19 cellular contexts compared by ENCODE assay signal in the genomic region with DNA sequence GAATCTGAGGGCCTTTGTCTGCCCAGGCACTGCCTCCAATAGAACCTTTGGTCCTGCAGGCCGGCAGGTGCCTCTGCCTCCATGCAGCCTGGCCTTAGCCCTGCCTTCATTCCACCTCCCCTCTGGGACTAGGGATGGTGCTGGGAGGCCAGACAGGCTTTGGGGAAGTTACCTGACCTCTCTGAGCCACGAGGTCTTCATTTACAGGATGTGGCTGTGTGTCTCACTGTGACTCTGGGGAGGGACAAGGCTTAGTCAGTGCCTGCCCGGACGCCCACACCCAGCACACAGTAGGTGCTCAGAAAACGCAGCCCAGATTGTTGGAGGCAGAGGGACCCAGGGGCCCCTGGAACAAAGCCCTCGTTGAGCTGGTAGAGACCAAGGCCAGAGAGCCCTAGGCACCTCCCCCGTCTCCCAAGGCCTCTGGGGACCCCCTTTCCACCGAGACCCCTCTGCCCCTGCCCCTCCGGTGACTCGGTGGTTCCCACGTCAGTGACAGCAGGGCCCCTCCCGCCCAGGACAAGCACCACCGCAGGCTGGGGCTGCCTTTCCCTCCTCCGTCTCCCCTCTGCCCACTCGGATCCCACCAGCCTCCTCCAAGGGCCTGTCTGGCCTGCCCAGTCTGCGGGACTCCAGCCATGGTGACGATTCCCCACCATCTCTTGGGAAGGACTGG. TPM values are rescaled to one million over a fixed set of nuclear protein-coding genes. Genes with fewer than 3 reads are reported as not detected.
A peak's percentile ranks its signal among the peaks of the same experiment; 100 is the strongest.
DNase-seq lines count a peak whose midpoint lies in the region; ATAC-seq and TF ChIP-seq lines count a peak whose summit lies in the region.
"Had no signal": no experiment of that assay in that cellular context is flagged by ENCODE, and none has a peak within 500 bp of the region (broad histone marks: within the 10 kb centered on the region; RNA-seq: fewer than 3 reads in every experiment).

No MANE protein-coding gene starts in this region.

- no peak for TF ChIP-seq CTCF in chondrocyte (IDR thresholded peaks at IDR 0.05)
- peak; percentile 26 for TF ChIP-seq CTCF in neutrophil (IDR thresholded peaks at IDR 0.05)

- H3K27me3 Mint-ChIP-seq in chondrocyte (ENCODE audit: low read depth) = no peaks in the 10 kb centered on the region
- H3K27me3 Mint-ChIP-seq: activated B cell treated with CpG ODN at 0.5 μM for 24 hours; activated naive CD8-positive, alpha-beta T cell had no signal

- peak overlapping the region; percentile 15 for H3K27ac Mint-ChIP-seq in chondrocyte (ENCODE audit: unreplicated experiment)
- H3K27ac Mint-ChIP-seq: activated B cell treated with CpG ODN at 0.5 μM for 24 hours; activated naive CD8-positive, alpha-beta T cell had no signal

- H3K4me1 ChIP-seq in neutrophil (ENCODE audit: control insufficient read depth in 1 of 2, insufficient read depth in 1 of 2, low read depth in 1 of 2, low read length in 1 of 2) = peaks cover 60 to 66% of the 10 kb centered on the region in 2 experiments

- in situ Hi-C loops in G401 (cut with HindIII; ENCODE audit: low sequenced_read_pairs) = no loop called here

- H3K27ac ChIP-seq in neutrophil = peak overlapping the region; percentile 97
- H3K27ac ChIP-seq: SJSA1, thoracic aorta had no signal

- H3K36me3 Mint-ChIP-seq in chondrocyte (ENCODE audit: low read depth) = no peaks in the 10 kb centered on the region
- H3K36me3 Mint-ChIP-seq: activated naive CD8-positive, alpha-beta T cell had no signal

- peak; percentile 35 to 47 for DNase-seq in NOMO-1 (lab: John Stamatoyannopoulos, UW; ENCODE audit: unreplicated experiment in 2 of 2)
- DNase-seq in NOMO-1 treated with dmso at 0.1 percent for 144 hours (lab: John Stamatoyannopoulos, UW; ENCODE audit: unreplicated experiment) = no peak
- DNase-seq in MV-4-11 (lab: John Stamatoyannopoulos, UW) = peak; percentile 56
- no peak for DNase-seq in chondrocyte (ENCODE audit: low spot score)
- DNase-seq in NCI-H1436 treated with DMSO at 0.1 percent for 48 hours (lab: John Stamatoyannopoulos, UW) = no peak
- DNase-seq in G401 (ENCODE audit: low spot score) = no peak
- DNase-seq: activated B cell treated with CpG ODN at 0.5 μM for 24 hours, activated T-cell treated with anti-CD3 and anti-CD28 coated beads for 4 hours, hypothalamus, NCI-H187 treated with DMSO at 0.1 percent for 48 hours, NCI-H774 had no signal

- peak overlapping the region in 1 of 2 experiments; percentile 13 for H3K4me3 ChIP-seq in neutrophil (ENCODE audit: low read depth in 1 of 2, low read length in 1 of 2)
- H3K4me3 ChIP-seq: lung, pancreas, SJSA1, thoracic aorta had no signal

- no peak for ATAC-seq in HG02970 (IDR thresholded peaks at IDR 0.05; ENCODE audit: low FRiP score, unreplicated experiment)
- ATAC-seq: esophagus mucosa had no signal

- H3K4me3 Mint-ChIP-seq in chondrocyte (ENCODE audit: unreplicated experiment) = no peak overlapping the region
- H3K4me3 Mint-ChIP-seq: activated B cell treated with CpG ODN at 0.5 μM for 24 hours; activated naive CD8-positive, alpha-beta T cell had no signal

- H3K9me3 Mint-ChIP-seq in chondrocyte (ENCODE audit: low read depth) = no peaks in the 10 kb centered on the region
- H3K9me3 Mint-ChIP-seq: activated B cell treated with CpG ODN at 0.5 μM for 24 hours had no signal

- peaks cover 17% of the 10 kb centered on the region for H3K4me1 Mint-ChIP-seq in chondrocyte (ENCODE audit: low read depth)

- H3K27me3 ChIP-seq in neutrophil = no peaks in the 10 kb centered on the region
- H3K27me3 ChIP-seq: pancreas, SJSA1 had no signal

- H3K36me3 ChIP-seq in neutrophil = no peaks in the 10 kb centered on the region
- H3K36me3 ChIP-seq: pancreas, SJSA1, thoracic aorta had no signal

- H3K9me3 ChIP-seq in neutrophil = no peaks in the 10 kb centered on the region
- H3K9me3 ChIP-seq: pancreas, SJSA1, thoracic aorta had no signal

RNA-seq across cellular contexts. Expression of a gene that starts 46.9 kb away (rescaled TPM):
- 5.4 to 7.8 TPM (median 7.0 TPM) in 3 replicates for total RNA-seq in chondrocyte
- 140 and 142 TPM in 2 replicates for total RNA-seq in G401 (2014; rRNA removed; shearing (Covaris generic))
- total RNA-seq: activated B cell treated with CpG ODN at 0.5 μM for 24 hours had no signal

Comparison
In these comparisons a context has a peak if more than half of its experiments do, and no peak if none do; other contexts are left out.
1. DNase-seq: peak in NOMO-1 (2 of 2) and MV-4-11 (single experiment); none in NOMO-1 treated with dmso at 0.1 percent for 144 hours (single experiment), chondrocyte (single experiment), NCI-H1436 treated with DMSO at 0.1 percent for 48 hours (single experiment) and G401 (single experiment).
2. RNA of a gene that starts 46.9 kb away (total RNA-seq): 140 to 142 TPM in G401; 5.4 to 7.8 TPM in chondrocyte; every median in the first group is over 10 times any median in the second.